29 cellular contexts compared by ENCODE assay signal in the genomic region with DNA sequence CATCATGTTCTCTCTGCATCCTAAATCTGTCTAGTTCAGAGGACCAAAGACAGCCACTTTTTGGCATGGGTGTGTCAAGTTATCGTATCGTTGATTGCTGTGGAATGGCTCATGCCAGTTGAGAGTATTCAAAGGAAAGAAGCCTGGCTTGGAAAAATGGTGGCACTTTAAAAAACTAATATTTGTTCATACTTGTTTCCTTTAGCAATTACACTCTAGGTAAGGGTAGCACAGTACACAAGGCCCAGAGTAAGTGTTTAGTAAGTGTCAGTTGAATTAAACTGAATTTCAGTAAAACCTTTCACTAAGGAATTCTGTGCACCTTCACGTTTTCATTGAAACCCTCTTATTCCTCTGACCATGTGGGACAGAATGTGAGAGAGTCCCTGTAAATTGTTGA.
"Had no signal": no experiment of that assay in that cellular context is flagged by ENCODE, and none has a peak within 500 bp of the region (broad histone marks: within the 10 kb centered on the region; RNA-seq: fewer than 3 reads in every experiment).

No MANE protein-coding gene starts in this region.

- DNase-seq: activated B cell treated with CpG ODN at 0.5 μM for 24 hours; activated CD4-positive, alpha-beta memory T cell treated with anti-CD3 and anti-CD28 coated beads, Interleukin-2, amount 10 ng/mL, durations not matched to agents 7 days and 5 days; activated CD4-positive, alpha-beta T cell treated with anti-CD3 and anti-CD28 coated beads for 48 hours; activated CD4-positive, alpha-beta T cell treated with anti-CD3 and anti-CD28 coated beads, Interleukin-2, amount 10 ng/mL, durations not matched to agents 7 days and 5 days; activated CD4-positive, alpha-beta T cell treated with anti-CD3 and anti-CD28 coated beads, Interleukin-2, amount 50 U/mL, for 48 hours; activated CD4-positive, CD25-positive, alpha-beta regulatory T cell treated with anti-CD3 and anti-CD28 coated beads, Interleukin-2, amount 50 U/mL, for 72 hours; activated CD8-positive, alpha-beta memory T cell treated with anti-CD3 and anti-CD28 coated beads for 24 hours; activated CD8-positive, alpha-beta memory T cell treated with anti-CD3 and anti-CD28 coated beads, Interleukin-2, amount 10 ng/mL, durations not matched to agents 7 days and 5 days; activated CD8-positive, alpha-beta memory T cell treated with anti-CD3 and anti-CD28 coated beads, Interleukin-2, amount 50 U/mL, for 48 hours; activated CD8-positive, alpha-beta T cell treated with anti-CD3 and anti-CD28 coated beads, Interleukin-2, amount 10 ng/mL, durations not matched to agents 7 days and 5 days; activated effector memory CD4-positive, alpha-beta T cell treated with Interleukin-2 at 50 U/mL for 16 hours; activated gamma-delta T cell; activated naive CD4-positive, alpha-beta T cell treated with anti-CD3 and anti-CD28 coated beads, Interleukin-2, amount 10 ng/mL, durations not matched to agents 7 days and 5 days; activated naive CD4-positive, alpha-beta T cell treated with Interleukin-2 at 50 U/mL for 16 hours; activated naive CD8-positive, alpha-beta T cell treated with anti-CD3 and anti-CD28 coated beads, Interleukin-2, amount 10 ng/mL, durations not matched to agents 7 days and 5 days; activated naive CD8-positive, alpha-beta T cell treated with anti-CD3 and anti-CD28 coated beads, Interleukin-2, amount 50 U/mL, for 24 hours; activated T-cell treated with anti-CD3 and anti-CD28 coated beads, Interleukin-2, amount 50 U/mL, for 24 hours; activated T-cell treated with anti-CD3 and anti-CD28 coated beads, Interleukin-2, amount 50 U/mL, for 48 hours; brain microvascular endothelial cell; caudate nucleus; cerebellar nuclear complex; T-helper 1 cell; T-helper 2 cell; T-helper 9 cell had no signal

- ATAC-seq: activated CD8-positive, alpha-beta memory T cell treated with anti-CD3 and anti-CD28 coated beads, Interleukin-2, amount 10 ng/mL, durations not matched to agents 7 days and 5 days; activated CD8-positive, alpha-beta T cell treated with anti-CD3 and anti-CD28 coated beads, Interleukin-2, amount 10 ng/mL, durations not matched to agents 7 days and 5 days; activated naive CD8-positive, alpha-beta T cell treated with anti-CD3 and anti-CD28 coated beads, Interleukin-2, amount 50 U/mL, for 24 hours had no signal

- H3K27me3 ChIP-seq: ascending aorta, brain microvascular endothelial cell, breast epithelium, cardiac muscle cell had no signal

- FAIRE-seq: TTC549 had no signal

- H3K9me3 ChIP-seq: ascending aorta, breast epithelium had no signal

- H3K36me3 ChIP-seq: breast epithelium had no signal

- H3K27ac ChIP-seq: ascending aorta, brain microvascular endothelial cell, breast epithelium, cardiac muscle cell, VCaP had no signal

- H3K4me3 ChIP-seq: ascending aorta, breast epithelium, cardiac muscle cell had no signal

- H3K4me1 ChIP-seq: ascending aorta, breast epithelium had no signal
